Comparison of ENCODE assay signal across 12 cellular contexts in genomic region chr1:11178021-11179015, GRCh38. TPM values are rescaled to one million over a fixed set of nuclear protein-coding genes. Genes with fewer than 3 reads are reported as not detected.
A peak's percentile ranks its signal among the peaks of the same experiment; 100 is the strongest.
DNase-seq lines count a peak whose midpoint lies in the region; ATAC-seq, FAIRE-seq and TF ChIP-seq lines count a peak whose summit lies in the region.
"Had no signal": no experiment of that assay in that cellular context is flagged by ENCODE, and none has a peak within 500 bp of the region (broad histone marks: within the 10 kb centered on the region; RNA-seq: fewer than 3 reads in every experiment).

No MANE protein-coding gene starts in this region.

- H3K9ac ChIP-seq in GM23248 (no peak overlapping the region), kidney (ENCODE audit: low read length in 2 of 2) (no peak overlapping the region)

- H3K9me3 ChIP-seq in GM23248 (ENCODE audit: low read depth): no peaks in the 10 kb centered on the region
- no peaks in the 10 kb centered on the region for H3K9me3 ChIP-seq in kidney (ENCODE audit: control insufficient read depth in 1 of 2, low read length in 2 of 2)
- no peaks in the 10 kb centered on the region for H3K9me3 ChIP-seq in aorta (ENCODE audit: control insufficient read depth, low read length)
- H3K9me3 ChIP-seq: gastroesophageal sphincter, transverse colon had no signal

- H4K20me1 ChIP-seq in GM23248 (ENCODE audit: insufficient read depth): no peaks in the 10 kb centered on the region

- no peak for TF ChIP-seq CTCF in nephron progenitor cell (IDR thresholded peaks at IDR 0.05)
- TF ChIP-seq CTCF in kidney (IDR thresholded peaks at IDR 0.05; ENCODE audit: borderline replicate concordance, extremely low read depth, insufficient read depth): no peak

- H3K4me1 Mint-ChIP-seq in nephron progenitor cell: peaks cover 38% of the 10 kb centered on the region

- no peaks in the 10 kb centered on the region for H3K27me3 ChIP-seq in GM23248 (replicated peaks; ENCODE audit: insufficient read depth)
- no peaks in the 10 kb centered on the region for H3K27me3 ChIP-seq in aorta (ENCODE audit: control insufficient read depth in 1 of 2, insufficient read depth in 2 of 2, low read length in 1 of 2)
- H3K27me3 ChIP-seq: brain microvascular endothelial cell, gastroesophageal sphincter, transverse colon had no signal

- H3K4me1 ChIP-seq in GM23248 (ENCODE audit: insufficient read depth): peaks cover 53% of the 10 kb centered on the region
- peaks cover 0 to 2% of the 10 kb centered on the region in 2 donors for H3K4me1 ChIP-seq in kidney (ENCODE audit: control insufficient read depth in 1 of 2, insufficient read depth in 1 of 2, low read depth in 1 of 2, low read length in 2 of 2)
- peaks cover 0 to 7% of the 10 kb centered on the region in 2 donors for H3K4me1 ChIP-seq in aorta (ENCODE audit: control insufficient read depth in 1 of 2, insufficient read depth in 2 of 2, low read length in 2 of 2)

- no peaks in the 10 kb centered on the region for H3K79me2 ChIP-seq in GM23248 (ENCODE audit: insufficient read depth)

- no peaks in the 10 kb centered on the region for H3K9me2 ChIP-seq in GM23248 (ENCODE audit: insufficient read depth)

- intact Hi-C loops in kidney (cut with DNase I) (no loop called here), aorta (cut with DNase I) (no loop called here)

- H3K4me3 ChIP-seq in GM23248 (no peak overlapping the region), kidney (ENCODE audit: low read length in 2 of 2) (no peak overlapping the region), aorta (ENCODE audit: low read length in 2 of 2) (no peak overlapping the region)
- H3K4me3 ChIP-seq: gastroesophageal sphincter, transverse colon had no signal

- FAIRE-seq in kidney (lab: Jason Lieb, UNC): no peak

- peaks cover 8% of the 10 kb centered on the region for H3K27me3 Mint-ChIP-seq in nephron progenitor cell (ENCODE audit: low read depth, poor library complexity)

- peaks cover 34% of the 10 kb centered on the region for H3K36me3 Mint-ChIP-seq in nephron progenitor cell (ENCODE audit: low read depth)

- peaks cover 47% of the 10 kb centered on the region for H3F3A ChIP-seq in GM23248 (ENCODE audit: insufficient read depth)

- no peaks in the 10 kb centered on the region for H3K9me3 Mint-ChIP-seq in nephron progenitor cell

- ATAC-seq in esophagus mucosa: peak; percentile 28
- ATAC-seq in aorta (ENCODE audit: low FRiP score): no peak
- ATAC-seq: gastroesophageal sphincter had no signal

- peak overlapping the region; percentile 12 for H3K27ac Mint-ChIP-seq in nephron progenitor cell

- H3K4me2 ChIP-seq in GM23248 (ENCODE audit: unreplicated experiment): peak overlapping the region; percentile 21

- H3K4me3 Mint-ChIP-seq in nephron progenitor cell: no peak overlapping the region

- no peak overlapping the region for H2AFZ ChIP-seq in GM23248

- H3K36me3 ChIP-seq in GM23248 (ENCODE audit: low read depth) (no peaks in the 10 kb centered on the region; the same call in 1 of the 2 replicates), kidney (ENCODE audit: control insufficient read depth in 1 of 2, insufficient read depth in 2 of 2, low read length in 2 of 2) (peaks cover 2 to 15% of the 10 kb centered on the region in 2 donors), aorta (ENCODE audit: control insufficient read depth in 1 of 2, insufficient read depth in 2 of 2, low read length in 1 of 2) (peaks cover 0 to 2% of the 10 kb centered on the region in 2 donors)
- H3K36me3 ChIP-seq: transverse colon had no signal

- in situ Hi-C loops in GM23248 (cut with MboI): no loop called here

- DNase-seq in GM23248 (peak; percentile 75), NCI-H2227 treated with DMSO at 0.1 percent for 48 hours (lab: John Stamatoyannopoulos, UW) (peak; percentile 91), nephron progenitor cell (peak; percentile 37), kidney (no peak), NOMO-1 treated with dmso at 0.1 percent for 144 hours (lab: John Stamatoyannopoulos, UW; ENCODE audit: unreplicated experiment) (no peak), aorta (no peak)
- DNase-seq in activated effector memory CD4-positive, alpha-beta T cell treated with Interleukin-2 at 50 U/mL for 16 hours: no peak
- DNase-seq: brain microvascular endothelial cell, transverse colon had no signal

- WGBS in GM23248 (ENCODE audit: low coverage in 1 of 2, low lambda C conversion rate in 2 of 2, missing lambda C conversion rate in 2 of 2), 2 experiments: 13 to 21% methylated on average over 7 of the region's 7 CpGs
- 16 to 19% methylated on average over 7 of the region's 7 CpGs for WGBS in aorta, 2 donors

- peak overlapping the region; percentile 26 for H3K27ac ChIP-seq in GM23248
- H3K27ac ChIP-seq in kidney (ENCODE audit: low read depth in 2 of 2, low read length in 2 of 2): no peak overlapping the region
- H3K27ac ChIP-seq in aorta (ENCODE audit: low read depth in 1 of 2, low read length in 2 of 2): peak overlapping the region in 1 of 2 donors; percentile 37
- H3K27ac ChIP-seq: transverse colon had no signal

RNA-seq across cellular contexts. Expression of gene ANGPTL7, which starts 10.8 kb away (rescaled TPM):
- total RNA-seq in GM23248 (2014; rRNA removed; shearing (Covaris generic)): not detected in 2 replicates
- polyA plus RNA-seq in GM23248 (2016; fragmentation: Nextera tagmentation; extraction: Ambion mirVana) (not detected in 2 replicates), kidney (ENCODE audit: insufficient read depth, low read depth, low replicate concordance) (0.24 TPM), aorta (10 to 100 TPM in 1 of 2 donors, not detected in 1; 10.8 TPM)
- total RNA-seq in esophagus mucosa (not detected), kidney (0.19 TPM), aorta (10 to 100 TPM in 1 of 2 donors, 1 to 10 TPM in 1; 7.1 to 19.1 TPM)
- total RNA-seq: lung microvascular endothelial cell had no signal

Comparison
In these comparisons a context has a peak if more than half of its experiments do, and no peak if none do; other contexts are left out.
1. DNase-seq: peak in GM23248 (single experiment), NCI-H2227 treated with DMSO at 0.1 percent for 48 hours (single experiment) and nephron progenitor cell (single experiment); none in activated effector memory CD4-positive, alpha-beta T cell treated with Interleukin-2 at 50 U/mL for 16 hours (single experiment), kidney (single experiment), NOMO-1 treated with dmso at 0.1 percent for 144 hours (single experiment) and aorta (0 of 2).